ENCODE assay signal across 18 cellular contexts in genomic region chr3:82038536-82038935, GRCh38.
A peak's percentile ranks its signal among the peaks of the same experiment; 100 is the strongest.
DNase-seq lines count a peak whose midpoint lies in the region; ATAC-seq, FAIRE-seq and TF ChIP-seq lines count a peak whose summit lies in the region.
"Had no signal": no experiment of that assay in that cellular context is flagged by ENCODE, and none has a peak within 500 bp of the region (broad histone marks: within the 10 kb centered on the region; RNA-seq: fewer than 3 reads in every experiment).

No MANE protein-coding gene starts in this region.

- no peak overlapping the region for H3K4me2 ChIP-seq in GM12878 (ENCODE audit: control insufficient read depth, insufficient read depth)

- no peak overlapping the region for H3K9ac ChIP-seq in GM12878 (ENCODE audit: control insufficient read depth, insufficient read depth, low read length)

- POLR2A ChIA-PET in GM12878 (lab: Charles Lee): no interaction called here

- intact Hi-C loops in GM12878 (cut with micrococcal nuclease; ENCODE audit: unreplicated experiment): no loop called here

- RAD21 ChIA-PET in GM12878 (lab: Charles Lee; ENCODE audit: unreplicated experiment): no interaction called here

- no peaks in the 10 kb centered on the region for H3K36me3 ChIP-seq in GM12878 (ENCODE audit: control insufficient read depth in 2 of 2, insufficient read depth in 2 of 2, low read length in 1 of 2)

- FAIRE-seq in GM12878 (lab: Jason Lieb, UNC): no peak

- no peak for TF ChIP-seq POLR2A in GM12878 (IDR thresholded peaks at IDR 0.05; ENCODE audit: low read depth, low read length)

- no peak for TF ChIP-seq EP300 in GM12878 (IDR thresholded peaks at IDR 0.05; ENCODE audit: borderline replicate concordance in 1 of 2, control insufficient read depth in 1 of 2, low read depth in 2 of 2, low read length in 2 of 2)

- no peaks in the 10 kb centered on the region for H3K4me1 ChIP-seq in GM12878 (ENCODE audit: control insufficient read depth, insufficient read depth, low read length)

- H4K20me1 ChIP-seq in GM12878 (ENCODE audit: control insufficient read depth, insufficient read depth): no peaks in the 10 kb centered on the region

- no TSS peak for BruUV-seq in GM12878 (replicated peaks; lab: Mats Ljungman, UMichigan)

- DNase-seq in NCI-H1105 treated with DMSO at 0.1 percent for 48 hours (lab: John Stamatoyannopoulos, UW) (peak; percentile 47), NCI-H1105 (lab: John Stamatoyannopoulos, UW) (no peak), NCI-H1417 treated with DMSO at 0.1 percent for 48 hours (lab: John Stamatoyannopoulos, UW) (peak; percentile 1), GM12878 (ENCODE audit: low read depth, low spot score) (no peak), retina (peak; percentile 14), SIG-M5 treated with dmso at 0.1 percent for 504 hours (lab: John Stamatoyannopoulos, UW; ENCODE audit: unreplicated experiment) (no peak)
- no peak for DNase-seq in effector CD8-positive, alpha-beta T cell (lab: John Stamatoyannopoulos, UW)
- DNase-seq: DMS53, HCEC 1CT, Karpas-422, MM.1S, NCI-H1694, NCI-H510A treated with DMSO at 0.1 percent for 48 hours, PC-3, T-helper 1 cell had no signal

- no peaks in the 10 kb centered on the region for H3K79me2 ChIP-seq in GM12878 (ENCODE audit: control insufficient read depth, insufficient read depth, low read length)

- SMC1A ChIA-PET in GM12878 (lab: Charles Lee; ENCODE audit: uncharacterized antibody, unreplicated experiment): no interaction called here

- 0% methylated on average over 1 of the region's 1 CpG for WGBS in GM12878 (ENCODE audit: insufficient coverage, insufficient replicate concordance, low lambda C conversion rate, missing lambda C conversion rate)

- H2AFZ ChIP-seq in GM12878 (ENCODE audit: control insufficient read depth, low read depth, low read length): no peak overlapping the region

- H3K27ac ChIP-seq in GM12878 (ENCODE audit: control insufficient read depth, insufficient read depth): no peak overlapping the region
- H3K27ac ChIP-seq: C4-2B, SK-N-MC had no signal

- no peak overlapping the region for H3K4me3 ChIP-seq in GM12878
- H3K4me3 ChIP-seq: SK-N-MC had no signal

- no peak for TF ChIP-seq RAD21 in GM12878 (IDR thresholded peaks at IDR 0.05; ENCODE audit: insufficient read depth, low read depth, low read length)

- CTCF ChIA-PET in GM12878 (lab: Yijun Ruan, JAX): no interaction called here

- ATAC-seq in GM12878: no peak
- no peak for ATAC-seq in GM21367 (IDR thresholded peaks at IDR 0.05; ENCODE audit: unreplicated experiment)
- ATAC-seq: PC-3 had no signal

- in situ Hi-C loops in GM12878 (cut with MboI): no loop called here

- TF ChIP-seq CTCF in GM12878 (IDR thresholded peaks at IDR 0.05 in 2 of 3, conservative IDR thresholded peaks at IDR 0.05 in 1 of 3; ENCODE audit: control insufficient read depth in 2 of 3, extremely low read depth in 1 of 3, insufficient read depth in 1 of 3, low read depth in 3 of 3, low read length in 3 of 3): no peak

- H3K27me3 ChIP-seq in GM12878 (replicated peaks in 1 of 2; ENCODE audit: control insufficient read depth in 2 of 2, insufficient read depth in 2 of 2, low read length in 1 of 2): no peaks in the 10 kb centered on the region

- H3K9me3 ChIP-seq in GM12878 (replicated peaks; ENCODE audit: control insufficient read depth, insufficient read depth, low read length): no peaks in the 10 kb centered on the region

TF ChIP-seq in GM12878, 131 proteins besides CTCF, POLR2A, EP300 and RAD21:
- TF ChIP-seq ATF7 (IDR thresholded peaks at IDR 0.05; ENCODE audit: low read depth): no peak
- TF ChIP-seq RB1 (IDR thresholded peaks at IDR 0.05; ENCODE audit: borderline replicate concordance): no peak
- no peak for TF ChIP-seq PKNOX1 (IDR thresholded peaks at IDR 0.05)
- no peak for TF ChIP-seq CHD2 (IDR thresholded peaks at IDR 0.05; ENCODE audit: borderline replicate concordance, low read depth, low read length)
- TF ChIP-seq ZNF687 (IDR thresholded peaks at IDR 0.05): no peak
- TF ChIP-seq POLR2AphosphoS2 (IDR thresholded peaks at IDR 0.05; ENCODE audit: low read depth, low read length): no peak
- TF ChIP-seq SUZ12 (IDR thresholded peaks at IDR 0.05; ENCODE audit: unreplicated experiment): no peak
- peak; percentile 51; the same call in 1 of the 2 replicates for TF ChIP-seq MTA2 (IDR thresholded peaks at IDR 0.05; ENCODE audit: low read depth)
- no peak for TF ChIP-seq E4F1 (IDR thresholded peaks at IDR 0.05; ENCODE audit: borderline replicate concordance, partially characterized antibody)
- TF ChIP-seq IRF5 (IDR thresholded peaks at IDR 0.05; ENCODE audit: borderline replicate concordance): no peak
- TF ChIP-seq BCL11A (IDR thresholded peaks at IDR 0.05; ENCODE audit: low read depth, low read length): peak; percentile 22; the same call in 1 of the 2 replicates
- no peak for TF ChIP-seq TCF3 (IDR thresholded peaks at IDR 0.05; ENCODE audit: borderline replicate concordance, insufficient read depth, low read depth, low read length)

Comparison
In these comparisons a context has a peak if more than half of its experiments do, and no peak if none do; other contexts are left out.
1. DNase-seq: peak in NCI-H1105 treated with DMSO at 0.1 percent for 48 hours (single experiment), NCI-H1417 treated with DMSO at 0.1 percent for 48 hours (single experiment) and retina (single experiment); none in NCI-H1105 (single experiment), GM12878 (single experiment), effector CD8-positive, alpha-beta T cell (single experiment) and SIG-M5 treated with dmso at 0.1 percent for 504 hours (single experiment).